In genomic region chr12:26028953-26029740, GRCh38 we compare ENCODE assay signal across 8 cellular contexts.
A peak's percentile ranks its signal among the peaks of the same experiment; 100 is the strongest.
DNase-seq lines count a peak whose midpoint lies in the region; ATAC-seq, FAIRE-seq and TF ChIP-seq lines count a peak whose summit lies in the region.

No MANE protein-coding gene starts in this region.

- DNase-seq in AG09319 (ENCODE audit: extremely low read depth, low read depth) = no peak
- DNase-seq in NCI-H774 (lab: John Stamatoyannopoulos, UW) = peak; percentile 26
- DNase-seq in right lobe of liver = no peak
- DNase-seq in NCI-H226 = no peak
- DNase-seq in GM12891 (ENCODE audit: insufficient read length, low spot score) = no peak
- DNase-seq in stimulated activated effector memory CD8-positive, alpha-beta T cell treated with anti-CD3 and anti-CD28 coated beads, Interleukin-12 subunit alpha, Interleukin-12 subunit beta, amount 100 ng/mL, for 72 hours (ENCODE audit: low spot score in 2 of 2) = no peak

- no peak for FAIRE-seq in GM12891 (lab: Jason Lieb, UNC)

- ATAC-seq in right lobe of liver = peak; percentile 76 to 81 (median 78)
- ATAC-seq in stimulated activated effector memory CD8-positive, alpha-beta T cell treated with anti-CD3 and anti-CD28 coated beads, Interleukin-12 subunit alpha, Interleukin-12 subunit beta, amount 100 ng/mL, for 72 hours = no peak

- H3K4me1 Mint-ChIP-seq in stimulated activated effector memory CD8-positive, alpha-beta T cell treated with anti-CD3 and anti-CD28 coated beads, Interleukin-12 subunit alpha, Interleukin-12 subunit beta, amount 100 ng/mL, for 72 hours = no peaks in the 10 kb centered on the region

- TF ChIP-seq POLR2A in right lobe of liver (IDR thresholded peaks at IDR 0.05) = no peak
- no peak for TF ChIP-seq POLR2A in GM12891 (IDR thresholded peaks at IDR 0.05; ENCODE audit: low read depth, low read length)

- no peaks in the 10 kb centered on the region for H3K36me3 ChIP-seq in right lobe of liver

- peak overlapping the region; percentile 11 for H3K27ac ChIP-seq in cingulate gyrus (ENCODE audit: low read depth, low read length)
- H3K27ac ChIP-seq in right lobe of liver = no peak overlapping the region

- H3K9me3 Mint-ChIP-seq in stimulated activated effector memory CD8-positive, alpha-beta T cell treated with anti-CD3 and anti-CD28 coated beads, Interleukin-12 subunit alpha, Interleukin-12 subunit beta, amount 100 ng/mL, for 72 hours = no peaks in the 10 kb centered on the region

- no peaks in the 10 kb centered on the region for H3K9me3 ChIP-seq in right lobe of liver

- peaks cover 0 to 9% (median 3%) of the 10 kb centered on the region in 4 donors for H3K4me1 ChIP-seq in right lobe of liver

- 33% methylated on average over 4 of the region's 4 CpGs for WGBS in right lobe of liver (ENCODE audit: insufficient coverage, low coverage, low lambda C conversion rate, missing lambda C conversion rate)

- no peaks in the 10 kb centered on the region for H3K36me3 Mint-ChIP-seq in stimulated activated effector memory CD8-positive, alpha-beta T cell treated with anti-CD3 and anti-CD28 coated beads, Interleukin-12 subunit alpha, Interleukin-12 subunit beta, amount 100 ng/mL, for 72 hours

- no peak overlapping the region for H3K4me3 ChIP-seq in right lobe of liver

- intact Hi-C loops in right lobe of liver (cut with DNase I) = no loop called here

- no peak overlapping the region for H3K27ac Mint-ChIP-seq in stimulated activated effector memory CD8-positive, alpha-beta T cell treated with anti-CD3 and anti-CD28 coated beads, Interleukin-12 subunit alpha, Interleukin-12 subunit beta, amount 100 ng/mL, for 72 hours

- no peaks in the 10 kb centered on the region for H3K27me3 ChIP-seq in right lobe of liver

- TF ChIP-seq CTCF in AG09319 (IDR thresholded peaks at IDR 0.05; ENCODE audit: low read depth, low read length) (peak; percentile 68), GM12873 (IDR thresholded peaks at IDR 0.05; ENCODE audit: insufficient read depth, low read depth, low read length, missing control alignments) (peak; percentile 67), right lobe of liver (IDR thresholded peaks at IDR 0.05) (peak; percentile 68 to 88 (median 84))

- no peak overlapping the region for H3K4me3 Mint-ChIP-seq in stimulated activated effector memory CD8-positive, alpha-beta T cell treated with anti-CD3 and anti-CD28 coated beads, Interleukin-12 subunit alpha, Interleukin-12 subunit beta, amount 100 ng/mL, for 72 hours

TF ChIP-seq in GM12891, 5 proteins besides CTCF, POLR2A, EP300 and RAD21:
- no peak for TF ChIP-seq TAF1 (IDR thresholded peaks at IDR 0.05; ENCODE audit: low read depth, low read length)
- TF ChIP-seq POLR2AphosphoS5 (IDR thresholded peaks at IDR 0.05; ENCODE audit: low read depth, low read length) = no peak
- TF ChIP-seq SPI1 (IDR thresholded peaks at IDR 0.05; ENCODE audit: low read depth, low read length) = no peak
- TF ChIP-seq PAX5 (IDR thresholded peaks at IDR 0.05; ENCODE audit: insufficient read depth, low read length, severe bottlenecking) = no peak
- no peak for TF ChIP-seq POU2F2 (IDR thresholded peaks at IDR 0.05; ENCODE audit: low read depth, low read length)
